In the genomic region with DNA sequence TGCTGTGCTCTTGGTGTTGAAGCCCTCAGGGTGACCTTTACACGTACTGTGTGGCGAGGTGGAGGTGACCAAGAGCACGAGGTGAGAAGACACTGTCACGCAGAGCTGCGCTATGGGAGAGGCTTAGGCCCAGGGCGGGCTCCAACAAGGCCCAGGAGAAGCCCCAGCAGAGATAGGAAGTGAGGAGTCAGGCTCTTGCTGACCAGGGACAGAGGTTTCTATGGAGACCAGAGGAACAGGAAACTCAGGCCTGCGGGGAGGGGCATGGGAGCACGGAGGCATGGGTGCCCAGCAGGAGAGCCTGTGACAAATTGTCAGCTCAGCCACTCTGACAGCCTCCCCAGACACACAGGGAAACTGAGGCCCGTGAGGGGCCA, we compare ENCODE assay signal across 8 cellular contexts. TPM values are rescaled to one million over a fixed set of nuclear protein-coding genes. Genes with fewer than 3 reads are reported as not detected.
DNase-seq lines count a peak whose midpoint lies in the region; ATAC-seq and TF ChIP-seq lines count a peak whose summit lies in the region.

No MANE protein-coding gene starts in this region.

- no peaks in the 10 kb centered on the region for H3K9me3 Mint-ChIP-seq in activated T-cell treated with anti-CD3 and anti-CD28 coated beads, Interleukin-2, amount 50 U/mL, for 72 hours
- no peaks in the 10 kb centered on the region for H3K9me3 Mint-ChIP-seq in activated T-helper 1 cell treated with anti-CD3 and anti-CD28 coated beads, Interleukin-12 subunit alpha, Interleukin-12 subunit beta, Interleukin-2, Interleukin-4 antibody, amounts not matched to agents 30 ng/mL and 10 ng/mL and 1 ng/mL, durations not matched to agents 14 hours and 24 hours and 36 hours

- DNase-seq in activated T-cell treated with anti-CD3 and anti-CD28 coated beads, Interleukin-2, amount 50 U/mL, for 72 hours: no peak
- DNase-seq in activated T-cell treated with anti-CD3 and anti-CD28 coated beads, Interleukin-2, amount 50 U/mL, for 1 hour: no peak
- DNase-seq in activated T-helper 1 cell treated with anti-CD3 and anti-CD28 coated beads, Interleukin-12 subunit alpha, Interleukin-12 subunit beta, Interleukin-2, Interleukin-4 antibody, amounts not matched to agents 30 ng/mL and 10 ng/mL and 1 ng/mL, durations not matched to agents 14 hours and 24 hours and 36 hours (ENCODE audit: low spot score): no peak
- DNase-seq in cardiac muscle cell (ENCODE audit: low read depth in 1 of 2, low spot score in 1 of 2) (peak in 1 of 2 donors; percentile 78), retina (peak; percentile 59), activated gamma-delta T cell treated with Interleukin-2 at 50 U/mL for 16 hours (no peak), NCI-H446 treated with DMSO at 0.1 percent for 48 hours (lab: John Stamatoyannopoulos, UW) (no peak)

- peaks cover 36% of the 10 kb centered on the region for H3K4me1 ChIP-seq in cardiac muscle cell (ENCODE audit: low read depth)

- peaks cover 37% of the 10 kb centered on the region for H3K4me1 Mint-ChIP-seq in activated T-cell treated with anti-CD3 and anti-CD28 coated beads, Interleukin-2, amount 50 U/mL, for 72 hours (ENCODE audit: low read depth)
- peaks cover 34% of the 10 kb centered on the region for H3K4me1 Mint-ChIP-seq in activated T-helper 1 cell treated with anti-CD3 and anti-CD28 coated beads, Interleukin-12 subunit alpha, Interleukin-12 subunit beta, Interleukin-2, Interleukin-4 antibody, amounts not matched to agents 30 ng/mL and 10 ng/mL and 1 ng/mL, durations not matched to agents 14 hours and 24 hours and 36 hours (ENCODE audit: low read depth)

- peak overlapping the region in 1 of 2 donors; percentile 88 for H3K4me3 Mint-ChIP-seq in activated T-cell treated with anti-CD3 and anti-CD28 coated beads, Interleukin-2, amount 50 U/mL, for 72 hours
- peak overlapping the region; percentile 24 for H3K4me3 Mint-ChIP-seq in activated T-helper 1 cell treated with anti-CD3 and anti-CD28 coated beads, Interleukin-12 subunit alpha, Interleukin-12 subunit beta, Interleukin-2, Interleukin-4 antibody, amounts not matched to agents 30 ng/mL and 10 ng/mL and 1 ng/mL, durations not matched to agents 14 hours and 24 hours and 36 hours

- intact Hi-C loops in activated T-helper 1 cell treated with anti-CD3 and anti-CD28 coated beads, Interleukin-12 subunit alpha, Interleukin-12 subunit beta, Interleukin-2, Interleukin-4 antibody, amounts not matched to agents 30 ng/mL and 10 ng/mL and 1 ng/mL, durations not matched to agents 14 hours and 24 hours and 36 hours (cut with micrococcal nuclease): no loop called here

- H3K27me3 Mint-ChIP-seq in activated T-cell treated with anti-CD3 and anti-CD28 coated beads, Interleukin-2, amount 50 U/mL, for 72 hours (ENCODE audit: low read depth): no peaks in the 10 kb centered on the region
- no peaks in the 10 kb centered on the region for H3K27me3 Mint-ChIP-seq in activated T-helper 1 cell treated with anti-CD3 and anti-CD28 coated beads, Interleukin-12 subunit alpha, Interleukin-12 subunit beta, Interleukin-2, Interleukin-4 antibody, amounts not matched to agents 30 ng/mL and 10 ng/mL and 1 ng/mL, durations not matched to agents 14 hours and 24 hours and 36 hours (ENCODE audit: insufficient read depth)

- no peak for TF ChIP-seq CTCF in cardiac muscle cell (IDR thresholded peaks at IDR 0.05; ENCODE audit: low read depth, low read length)

- H3K4me3 ChIP-seq in cardiac muscle cell: no peak overlapping the region

- H3K27ac Mint-ChIP-seq in activated T-cell treated with anti-CD3 and anti-CD28 coated beads, Interleukin-2, amount 50 U/mL, for 72 hours: peak overlapping the region; percentile 82
- H3K27ac Mint-ChIP-seq in activated T-helper 1 cell treated with anti-CD3 and anti-CD28 coated beads, Interleukin-12 subunit alpha, Interleukin-12 subunit beta, Interleukin-2, Interleukin-4 antibody, amounts not matched to agents 30 ng/mL and 10 ng/mL and 1 ng/mL, durations not matched to agents 14 hours and 24 hours and 36 hours: peak overlapping the region; percentile 34

- H3K36me3 ChIP-seq in cardiac muscle cell: no peaks in the 10 kb centered on the region

- H3K36me3 Mint-ChIP-seq in activated T-cell treated with anti-CD3 and anti-CD28 coated beads, Interleukin-2, amount 50 U/mL, for 72 hours (ENCODE audit: insufficient read depth in 2 of 2): peaks cover 0 to 2% of the 10 kb centered on the region in 2 donors
- peaks cover 4% of the 10 kb centered on the region for H3K36me3 Mint-ChIP-seq in activated T-helper 1 cell treated with anti-CD3 and anti-CD28 coated beads, Interleukin-12 subunit alpha, Interleukin-12 subunit beta, Interleukin-2, Interleukin-4 antibody, amounts not matched to agents 30 ng/mL and 10 ng/mL and 1 ng/mL, durations not matched to agents 14 hours and 24 hours and 36 hours (ENCODE audit: low read depth)

- peak overlapping the region; percentile 6 for H3K27ac ChIP-seq in cardiac muscle cell

- H3K27me3 ChIP-seq in cardiac muscle cell: no peaks in the 10 kb centered on the region

- no peak for ATAC-seq in activated T-cell treated with anti-CD3 and anti-CD28 coated beads, Interleukin-2, amount 50 U/mL, for 72 hours (replicated peaks in 1 of 2)
- no peak for ATAC-seq in HG03097 (IDR thresholded peaks at IDR 0.05; ENCODE audit: low FRiP score, unreplicated experiment)

- H3K9me3 ChIP-seq in cardiac muscle cell (ENCODE audit: low read depth): no peaks in the 10 kb centered on the region

RNA-seq across cellular contexts. Expression of gene DGKZ, which starts 15.8 kb away (rescaled TPM):
- total RNA-seq in activated T-cell treated with anti-CD3 and anti-CD28 coated beads, Interleukin-2, amount 50 U/mL, for 72 hours: 10 to 100 TPM; 84.2 to 94.0 TPM
- 101 TPM in 2 replicates for total RNA-seq in activated T-helper 1 cell treated with anti-CD3 and anti-CD28 coated beads, Interleukin-12 subunit alpha, Interleukin-12 subunit beta, Interleukin-2, Interleukin-4 antibody, amounts not matched to agents 30 ng/mL and 10 ng/mL and 1 ng/mL, durations not matched to agents 14 hours and 24 hours and 36 hours
- 81.8 TPM in 2 replicates for total RNA-seq in cardiac muscle cell
- 48.3 and 48.5 TPM in 2 replicates for polyA plus RNA-seq in cardiac muscle cell

RNA-seq across cellular contexts. Expression of gene MDK, which starts 18.4 kb away (rescaled TPM):
- total RNA-seq in activated T-cell treated with anti-CD3 and anti-CD28 coated beads, Interleukin-2, amount 50 U/mL, for 72 hours: 10 to 100 TPM; 11.9 to 12.8 TPM
- total RNA-seq in activated T-helper 1 cell treated with anti-CD3 and anti-CD28 coated beads, Interleukin-12 subunit alpha, Interleukin-12 subunit beta, Interleukin-2, Interleukin-4 antibody, amounts not matched to agents 30 ng/mL and 10 ng/mL and 1 ng/mL, durations not matched to agents 14 hours and 24 hours and 36 hours: 5.0 and 7.1 TPM in 2 replicates
- 2,973 and 4,339 TPM in 2 replicates for total RNA-seq in cardiac muscle cell
- 3,396 and 3,769 TPM in 2 replicates for polyA plus RNA-seq in cardiac muscle cell

RNA-seq across cellular contexts. Expression of gene CHRM4, which starts 28.6 kb away (rescaled TPM):
- total RNA-seq in activated T-cell treated with anti-CD3 and anti-CD28 coated beads, Interleukin-2, amount 50 U/mL, for 72 hours: under 1 TPM; 0.26 to 0.63 TPM
- total RNA-seq in activated T-helper 1 cell treated with anti-CD3 and anti-CD28 coated beads, Interleukin-12 subunit alpha, Interleukin-12 subunit beta, Interleukin-2, Interleukin-4 antibody, amounts not matched to agents 30 ng/mL and 10 ng/mL and 1 ng/mL, durations not matched to agents 14 hours and 24 hours and 36 hours: 1.2 TPM in 2 replicates
- total RNA-seq in cardiac muscle cell: 0.51 and 0.56 TPM in 2 replicates
- polyA plus RNA-seq in cardiac muscle cell: not detected in 2 replicates

Comparison
In these comparisons a context has a peak if more than half of its experiments do, and no peak if none do; other contexts are left out.
1. RNA of gene MDK, which starts 18.4 kb away (total RNA-seq): 2,973 to 4,339 TPM in cardiac muscle cell; 11.9 to 12.8 TPM in activated T-cell treated with anti-CD3 and anti-CD28 coated beads, Interleukin-2, amount 50 U/mL, for 72 hours and 5.0 to 7.1 TPM in activated T-helper 1 cell treated with anti-CD3 and anti-CD28 coated beads, Interleukin-12 subunit alpha, Interleukin-12 subunit beta, Interleukin-2, Interleukin-4 antibody, amounts not matched to agents 30 ng/mL and 10 ng/mL and 1 ng/mL, durations not matched to agents 14 hours and 24 hours and 36 hours; every median in the first group is over 100 times any median in the second.